ENCODE assay signal across 17 cellular contexts in genomic region chr11:70525466-70525865, GRCh38.
DNase-seq lines count a peak whose midpoint lies in the region; ATAC-seq and TF ChIP-seq lines count a peak whose summit lies in the region.
"Had no signal": no experiment of that assay in that cellular context is flagged by ENCODE, and none has a peak within 500 bp of the region (broad histone marks: within the 10 kb centered on the region; RNA-seq: fewer than 3 reads in every experiment).

No MANE protein-coding gene starts in this region.

- H3K36me3 Mint-ChIP-seq in chondrocyte (ENCODE audit: low read depth) (no peaks in the 10 kb centered on the region), neural progenitor cell (no peaks in the 10 kb centered on the region)
- no peaks in the 10 kb centered on the region for H3K36me3 Mint-ChIP-seq in activated CD8-positive, alpha-beta T cell treated with anti-CD3 and anti-CD28 coated beads for 36 hours (ENCODE audit: low read depth)

- CTCF ChIA-PET in activated CD8-positive, alpha-beta T cell treated with anti-CD3 and anti-CD28 coated beads for 36 hours (lab: Charles Lee): no interaction called here

- POLR2A ChIA-PET in activated CD8-positive, alpha-beta T cell treated with anti-CD3 and anti-CD28 coated beads for 36 hours (lab: Charles Lee): no interaction called here

- ATAC-seq in right cardiac atrium (no peak), heart right ventricle (no peak)
- no peak for ATAC-seq in activated CD8-positive, alpha-beta T cell treated with anti-CD3 and anti-CD28 coated beads for 36 hours
- ATAC-seq: A549 had no signal

- no peak overlapping the region for H3K27ac ChIP-seq in right cardiac atrium (ENCODE audit: low read length)
- no peak overlapping the region for H3K27ac ChIP-seq in heart right ventricle
- H3K27ac ChIP-seq in neural progenitor cell: no peak overlapping the region
- H3K27ac ChIP-seq in esophagus squamous epithelium: no peak overlapping the region

- 84% methylated on average over 7 of the region's 7 CpGs for WGBS in right cardiac atrium
- WGBS in heart right ventricle, 2 donors: 80 to 98% methylated on average over 7 of the region's 7 CpGs
- 48 to 66% methylated on average over 5 to 7 of the region's 7 CpGs for WGBS in esophagus squamous epithelium, 2 donors

- peaks cover 22% of the 10 kb centered on the region for H3F3A ChIP-seq in neural progenitor cell (ENCODE audit: low read depth)

- H3K4me3 ChIP-seq in right cardiac atrium (ENCODE audit: low read length) (no peak overlapping the region), heart right ventricle (no peak overlapping the region), neural progenitor cell (no peak overlapping the region), esophagus squamous epithelium (no peak overlapping the region)
- H3K4me3 ChIP-seq: A549 had no signal

- no peak overlapping the region for H3K27ac Mint-ChIP-seq in chondrocyte (ENCODE audit: unreplicated experiment)
- peak overlapping the region; percentile 54 for H3K27ac Mint-ChIP-seq in neural progenitor cell
- H3K27ac Mint-ChIP-seq in activated CD8-positive, alpha-beta T cell treated with anti-CD3 and anti-CD28 coated beads for 36 hours: no peak overlapping the region

- peaks cover 19% of the 10 kb centered on the region for H3K27me3 Mint-ChIP-seq in chondrocyte (ENCODE audit: low read depth)
- peaks cover 7% of the 10 kb centered on the region for H3K27me3 Mint-ChIP-seq in neural progenitor cell (ENCODE audit: insufficient read depth, low read depth)
- H3K27me3 Mint-ChIP-seq in activated CD8-positive, alpha-beta T cell treated with anti-CD3 and anti-CD28 coated beads for 36 hours: peaks cover 24% of the 10 kb centered on the region

- H3K4me3 Mint-ChIP-seq in chondrocyte (ENCODE audit: unreplicated experiment) (no peak overlapping the region), neural progenitor cell (no peak overlapping the region)
- no peak overlapping the region for H3K4me3 Mint-ChIP-seq in activated CD8-positive, alpha-beta T cell treated with anti-CD3 and anti-CD28 coated beads for 36 hours

- H3K9me3 Mint-ChIP-seq in chondrocyte (ENCODE audit: low read depth) (no peaks in the 10 kb centered on the region), neural progenitor cell (no peaks in the 10 kb centered on the region)
- peaks cover 4% of the 10 kb centered on the region for H3K9me3 Mint-ChIP-seq in activated CD8-positive, alpha-beta T cell treated with anti-CD3 and anti-CD28 coated beads for 36 hours

- no peaks in the 10 kb centered on the region for H3K4me1 ChIP-seq in right cardiac atrium (ENCODE audit: control insufficient read depth, insufficient read depth, low read length)
- H3K4me1 ChIP-seq in heart right ventricle: peaks cover 0 to 4% (median 0%) of the 10 kb centered on the region in 9 donors
- peaks cover 32% of the 10 kb centered on the region for H3K4me1 ChIP-seq in neural progenitor cell
- H3K4me1 ChIP-seq in esophagus squamous epithelium: peaks cover 0 to 14% (median 3%) of the 10 kb centered on the region in 3 donors
- H3K4me1 ChIP-seq: A549 had no signal

- TF ChIP-seq CTCF in heart right ventricle (IDR thresholded peaks at IDR 0.05): no peak
- TF ChIP-seq CTCF in chondrocyte (IDR thresholded peaks at IDR 0.05): no peak
- TF ChIP-seq CTCF in neural progenitor cell (IDR thresholded peaks at IDR 0.05): no peak
- TF ChIP-seq CTCF in esophagus squamous epithelium (IDR thresholded peaks at IDR 0.05): no peak
- no peak for TF ChIP-seq CTCF in activated CD8-positive, alpha-beta T cell treated with anti-CD3 and anti-CD28 coated beads for 36 hours (IDR thresholded peaks at IDR 0.05)

- no peaks in the 10 kb centered on the region for H3K9me3 ChIP-seq in right cardiac atrium (ENCODE audit: control insufficient read depth, low read length)
- H3K9me3 ChIP-seq in heart right ventricle: no peaks in the 10 kb centered on the region
- no peaks in the 10 kb centered on the region for H3K9me3 ChIP-seq in neural progenitor cell (ENCODE audit: low read depth)
- no peaks in the 10 kb centered on the region for H3K9me3 ChIP-seq in esophagus squamous epithelium
- H3K9me3 ChIP-seq: A549 had no signal

- H3K27me3 ChIP-seq in right cardiac atrium (ENCODE audit: control insufficient read depth, insufficient read depth) (no peaks in the 10 kb centered on the region), heart right ventricle (peaks cover 0 to 20% (median 10%) of the 10 kb centered on the region in 7 donors), neural progenitor cell (no peaks in the 10 kb centered on the region), esophagus squamous epithelium (peaks cover 0 to 43% (median 0%) of the 10 kb centered on the region in 4 donors)

- intact Hi-C loops in right cardiac atrium (cut with DNase I) (no loop called here), heart right ventricle (cut with DNase I) (no loop called here), esophagus squamous epithelium (cut with DNase I) (no loop called here)
- intact Hi-C loops in activated CD8-positive, alpha-beta T cell treated with anti-CD3 and anti-CD28 coated beads for 36 hours (cut with micrococcal nuclease): no loop called here

- H3K4me1 Mint-ChIP-seq in chondrocyte (ENCODE audit: low read depth) (peaks cover 8% of the 10 kb centered on the region), neural progenitor cell (peaks cover 67% of the 10 kb centered on the region)
- H3K4me1 Mint-ChIP-seq in activated CD8-positive, alpha-beta T cell treated with anti-CD3 and anti-CD28 coated beads for 36 hours (ENCODE audit: low read depth): no peaks in the 10 kb centered on the region

- no peak overlapping the region for H2AFZ ChIP-seq in neural progenitor cell (replicated peaks)

- H4K20me1 ChIP-seq in neural progenitor cell (ENCODE audit: low read depth): peaks cover 6% of the 10 kb centered on the region

- DNase-seq in right cardiac atrium: peak in 2 of 3 donors; percentile 9 to 13
- DNase-seq in heart right ventricle: no peak
- peak; percentile 47 for DNase-seq in chondrocyte (ENCODE audit: low spot score)
- DNase-seq in neural progenitor cell (ENCODE audit: low spot score): no peak
- DNase-seq in cerebellar nuclear complex (lab: John Stamatoyannopoulos, UW): no peak
- no peak for DNase-seq in esophagus squamous epithelium (lab: John Stamatoyannopoulos, UW)
- no peak for DNase-seq in activated CD8-positive, alpha-beta T cell treated with anti-CD3 and anti-CD28 coated beads for 36 hours
- DNase-seq: C1 segment of cervical spinal cord, DMS 273 treated with DMSO at 0.1 percent for 48 hours, GF-D8, H7, KG1, NCI-H1048, NCI-H146, NCI-H2081, NCI-H774 had no signal

- H3K4me2 ChIP-seq in neural progenitor cell: no peak overlapping the region
- H3K4me2 ChIP-seq: A549 had no signal

- no peak overlapping the region for H3K9ac ChIP-seq in neural progenitor cell

- no peaks in the 10 kb centered on the region for H3K36me3 ChIP-seq in heart right ventricle
- no peaks in the 10 kb centered on the region for H3K36me3 ChIP-seq in neural progenitor cell
- H3K36me3 ChIP-seq in esophagus squamous epithelium: no peaks in the 10 kb centered on the region

- H3K79me2 ChIP-seq in neural progenitor cell (ENCODE audit: low read depth): no peaks in the 10 kb centered on the region

- no peak for TF ChIP-seq POLR2A in esophagus squamous epithelium (IDR thresholded peaks at IDR 0.05)

Comparison
In these comparisons a context has a peak if more than half of its experiments do, and no peak if none do; other contexts are left out.
1. DNase-seq: peak in right cardiac atrium (2 of 3) and chondrocyte (single experiment); none in heart right ventricle (0 of 2), neural progenitor cell (single experiment), cerebellar nuclear complex (0 of 2), esophagus squamous epithelium (single experiment) and activated CD8-positive, alpha-beta T cell treated with anti-CD3 and anti-CD28 coated beads for 36 hours (single experiment).